ENCODE assay signal across 27 cellular contexts in genomic region chr6:2611092-2611491, GRCh38.
DNase-seq lines count a peak whose midpoint lies in the region; ATAC-seq, FAIRE-seq and TF ChIP-seq lines count a peak whose summit lies in the region.
"Had no signal": no experiment of that assay in that cellular context is flagged by ENCODE, and none has a peak within 500 bp of the region (broad histone marks: within the 10 kb centered on the region; RNA-seq: fewer than 3 reads in every experiment).

No MANE protein-coding gene starts in this region.

- peak in 1 of 2 experiments; percentile 32 for DNase-seq in A549 (ENCODE audit: low read depth in 1 of 2, low spot score in 1 of 2)
- DNase-seq in MG63 = peak; percentile 45
- peak; percentile 38 for DNase-seq in brain pericyte (ENCODE audit: low read depth, low spot score)
- peak; percentile 15 for DNase-seq in fibroblast of villous mesenchyme (ENCODE audit: low read depth)
- no peak for DNase-seq in A172 (ENCODE audit: low spot score)
- DNase-seq in hepatic stellate cell (ENCODE audit: low spot score) = no peak
- DNase-seq in activated naive CD8-positive, alpha-beta T cell treated with anti-CD3 and anti-CD28 coated beads for 36 hours = no peak
- no peak for DNase-seq in KG1 (lab: John Stamatoyannopoulos, UW)
- DNase-seq: activated CD4-positive, alpha-beta T cell treated with anti-CD3 and anti-CD28 coated beads, Interleukin-2, amount 50 U/mL, for 4 hours; activated effector memory CD4-positive, alpha-beta T cell treated with Interleukin-2 at 50 U/mL for 16 hours; effector CD4-positive, alpha-beta T cell; GM23248; hippocampal formation; kidney; natural killer cell; NCI-H1105; NCI-H2081; NCI-H446; sigmoid colon; T-helper 2 cell had no signal

- H3K4me3 ChIP-seq in A549 (no peak overlapping the region), MG63 (no peak overlapping the region), fibroblast of villous mesenchyme (ENCODE audit: low read depth, low read length) (no peak overlapping the region)
- H3K4me3 ChIP-seq: GM23248, sigmoid colon, thoracic aorta had no signal

- no peak overlapping the region for H3K27ac ChIP-seq in A549
- H3K27ac ChIP-seq: C4-2B, GM23248, sigmoid colon, thoracic aorta had no signal

- H3K4me1 Mint-ChIP-seq in activated naive CD8-positive, alpha-beta T cell treated with anti-CD3 and anti-CD28 coated beads for 36 hours = no peaks in the 10 kb centered on the region
- H3K4me1 Mint-ChIP-seq: central memory CD8-positive, alpha-beta T cell; memory B cell; natural killer cell had no signal

- CTCF ChIA-PET in A549 (lab: Yijun Ruan, JAX) = interaction anchor here (1.9 kb wide), 1 partner anchor 24 kb away, joined by 9 read pairs; no protein-coding TSS in a partner anchor

- H3K9me3 ChIP-seq in A549 (no peaks in the 10 kb centered on the region), MG63 (no peaks in the 10 kb centered on the region)
- H3K9me3 ChIP-seq: thoracic aorta had no signal

- TF ChIP-seq CTCF in A549 (IDR thresholded peaks at IDR 0.05) (no peak), fibroblast of villous mesenchyme (IDR thresholded peaks at IDR 0.05; ENCODE audit: insufficient read depth, low read depth, low read length) (no peak)

- H3K36me3 ChIP-seq in MG63 = no peaks in the 10 kb centered on the region
- H3K36me3 ChIP-seq: sigmoid colon, thoracic aorta had no signal

- H3K9me3 Mint-ChIP-seq in activated naive CD8-positive, alpha-beta T cell treated with anti-CD3 and anti-CD28 coated beads for 36 hours = no peaks in the 10 kb centered on the region

- H3K36me3 Mint-ChIP-seq in activated naive CD8-positive, alpha-beta T cell treated with anti-CD3 and anti-CD28 coated beads for 36 hours = no peaks in the 10 kb centered on the region
- H3K36me3 Mint-ChIP-seq: memory B cell, natural killer cell had no signal

- no peak overlapping the region for H3K4me3 Mint-ChIP-seq in activated naive CD8-positive, alpha-beta T cell treated with anti-CD3 and anti-CD28 coated beads for 36 hours
- H3K4me3 Mint-ChIP-seq: central memory CD8-positive, alpha-beta T cell; memory B cell; natural killer cell had no signal

- no peak overlapping the region for H3K4me2 ChIP-seq in A549

- H3K4me1 ChIP-seq in A549 = 0 out of 3 replicates have a peak, but pooled peaks cover 3% of the 10 kb centered on the region
- H3K4me1 ChIP-seq: sigmoid colon had no signal

- no peak overlapping the region for H3K27ac Mint-ChIP-seq in activated naive CD8-positive, alpha-beta T cell treated with anti-CD3 and anti-CD28 coated beads for 36 hours
- H3K27ac Mint-ChIP-seq: memory B cell, natural killer cell had no signal

- no peak for TF ChIP-seq EP300 in A549 (IDR thresholded peaks at IDR 0.05)

- peaks cover 16% of the 10 kb centered on the region for H3K27me3 Mint-ChIP-seq in activated naive CD8-positive, alpha-beta T cell treated with anti-CD3 and anti-CD28 coated beads for 36 hours

- no peak for FAIRE-seq in A549 (lab: Jason Lieb, UNC)
- FAIRE-seq: D721Med, HTR-8/SVneo, kidney had no signal

- POLR2A ChIA-PET in A549 (lab: Yijun Ruan, JAX) = no interaction called here

- WGBS in A549 (ENCODE audit: missing lambda C conversion rate) = 24% methylated on average over 2 of the region's 2 CpGs

- peak in 1 of 2 experiments; percentile 14; a peak in 1 of 5 replicates for TF ChIP-seq RAD21 in A549 (conservative IDR thresholded peaks at IDR 0.05 in 1 of 2, IDR thresholded peaks at IDR 0.05 in 1 of 2)

- 0 out of 6 replicates have a peak, but pooled peaks of 1 of the 2 experiments have one; percentile 26 for ATAC-seq in A549
- ATAC-seq: natural killer cell, Panc1 had no signal

- TF ChIP-seq POLR2A in A549 (IDR thresholded peaks at IDR 0.05; ENCODE audit: low read length) = no peak

- no peaks in the 10 kb centered on the region for H3K27me3 ChIP-seq in MG63
- H3K27me3 ChIP-seq: sigmoid colon had no signal

TF ChIP-seq in A549, 52 proteins besides CTCF, POLR2A, EP300 and RAD21:
- no peak for TF ChIP-seq ESRRA (IDR thresholded peaks at IDR 0.05; ENCODE audit: borderline replicate concordance, low read length)
- TF ChIP-seq MAX (IDR thresholded peaks at IDR 0.05) = no peak
- TF ChIP-seq HOXB5 (CRISPR knock-in tag; IDR thresholded peaks at IDR 0.05) = 0 out of 2 replicates have a peak, but pooled peaks have one; percentile 31
- 0 out of 3 replicates have a peak, but pooled peaks have one; percentile 7 for TF ChIP-seq SMC3 (IDR thresholded peaks at IDR 0.05)
- no peak for TF ChIP-seq ZC3H11A (IDR thresholded peaks at IDR 0.05)
- no peak for TF ChIP-seq REST (IDR thresholded peaks at IDR 0.05)
- no peak for TF ChIP-seq ZNF302 (CRISPR knock-in tag; IDR thresholded peaks at IDR 0.05)
- TF ChIP-seq NPAS2 (CRISPR knock-in tag; IDR thresholded peaks at IDR 0.05; ENCODE audit: borderline replicate concordance) = no peak
- no peak for TF ChIP-seq EHMT2 (IDR thresholded peaks at IDR 0.05; ENCODE audit: low read depth)

Comparison
In these comparisons a context has a peak if more than half of its experiments do, and no peak if none do; other contexts are left out.
1. DNase-seq: peak in MG63 (single experiment), brain pericyte (single experiment) and fibroblast of villous mesenchyme (single experiment); none in A172 (single experiment), hepatic stellate cell (single experiment), activated naive CD8-positive, alpha-beta T cell treated with anti-CD3 and anti-CD28 coated beads for 36 hours (single experiment) and KG1 (single experiment).